Comparison of ENCODE assay signal across 27 cellular contexts in genomic region chr21:29374481-29374880, GRCh38.
"Had no signal": no experiment of that assay in that cellular context is flagged by ENCODE, and none has a peak within 500 bp of the region (broad histone marks: within the 10 kb centered on the region; RNA-seq: fewer than 3 reads in every experiment).

No MANE protein-coding gene starts in this region.

- DNase-seq: islet precursor cell; left ventricle myocardium inferior; mesendoderm; naive B cell; nucleus accumbens; pancreas; posterior cingulate gyrus; retina; right cardiac atrium; stimulated activated CD4-positive, alpha-beta T cell treated with anti-CD3 and anti-CD28 coated beads, Interleukin-12 subunit alpha, Interleukin-12 subunit beta, amount 100 ng/mL, for 4 hours; stimulated activated CD4-positive, alpha-beta T cell treated with anti-CD3 and anti-CD28 coated beads, Interleukin-15, amount 100 ng/mL, for 24 hours; stimulated activated CD4-positive, alpha-beta T cell treated with anti-CD3 and anti-CD28 coated beads, Interleukin-2, amount 100 ng/mL, for 24 hours; stimulated activated CD4-positive, alpha-beta T cell treated with anti-CD3 and anti-CD28 coated beads, Interleukin-4, amount 100 ng/mL, for 1 hour; stimulated activated naive B cell treated with anti-CD40 and anti-IgM and Interleukin-4, amounts not matched to agents 10 μg/mL and 1 μg/mL and 100 μg/mL, for 72 hours; stimulated activated naive CD8-positive, alpha-beta T cell treated with anti-CD3 and anti-CD28 coated beads, Interleukin-15, Interleukin-2, amounts not matched to agents 100 U/mL and 50 U/mL, for 24 hours; stomach; testis; thyroid gland; transverse colon; upper lobe of left lung had no signal

- H3K36me3 ChIP-seq: pancreas, prostate gland, stomach, thyroid gland, transverse colon, vagina had no signal

- FAIRE-seq: pancreas had no signal

- H3K9me3 Mint-ChIP-seq: naive B cell; natural killer cell treated with Interleukin-12 subunit alpha and Interleukin-12 subunit beta and Interleukin-15 and Interleukin-18, amount 100 ng/mL, for 72 hours had no signal

- H3K4me3 Mint-ChIP-seq: mesothelial cell of epicardium; naive B cell; natural killer cell treated with Interleukin-12 subunit alpha and Interleukin-12 subunit beta and Interleukin-15 and Interleukin-18, amount 100 ng/mL, for 72 hours; stimulated activated naive B cell treated with anti-CD40 and anti-IgM and Interleukin-4, amounts not matched to agents 10 μg/mL and 1 μg/mL and 100 μg/mL, for 72 hours had no signal

- H3K4me1 ChIP-seq: pancreas, prostate gland, testis, thyroid gland, transverse colon, upper lobe of left lung, vagina had no signal

- H3K9me3 ChIP-seq: pancreas, prostate gland, stomach, testis, thyroid gland, transverse colon, upper lobe of left lung, vagina had no signal

- H3K36me3 Mint-ChIP-seq: natural killer cell treated with Interleukin-12 subunit alpha and Interleukin-12 subunit beta and Interleukin-15 and Interleukin-18, amount 100 ng/mL, for 72 hours had no signal

- H3K27me3 ChIP-seq: pancreas, stomach, testis, thyroid gland, transverse colon, upper lobe of left lung, vagina had no signal

- H3K27ac ChIP-seq: left ventricle myocardium inferior, pancreas, prostate gland, skin epidermis, stomach, testis, thyroid gland, transverse colon, upper lobe of left lung, vagina had no signal

- ATAC-seq: natural killer cell treated with Interleukin-12 subunit alpha and Interleukin-12 subunit beta and Interleukin-15 and Interleukin-18, amount 100 ng/mL, for 72 hours; pancreas; right cardiac atrium; sciatic nerve; stimulated activated naive B cell treated with anti-CD40 and anti-IgM and Interleukin-4, amounts not matched to agents 10 μg/mL and 1 μg/mL and 100 μg/mL, for 72 hours; stimulated activated naive CD8-positive, alpha-beta T cell treated with anti-CD3 and anti-CD28 coated beads, Interleukin-15, Interleukin-2, amounts not matched to agents 100 U/mL and 50 U/mL, for 24 hours had no signal

- H3K4me3 ChIP-seq: left ventricle myocardium inferior, lung, pancreas, prostate gland, skin epidermis, stomach, testis, thyroid gland, transverse colon, upper lobe of left lung, vagina had no signal

- H3K27ac Mint-ChIP-seq: mesothelial cell of epicardium; stimulated activated naive B cell treated with anti-CD40 and anti-IgM and Interleukin-4, amounts not matched to agents 10 μg/mL and 1 μg/mL and 100 μg/mL, for 72 hours had no signal

- H3K27me3 Mint-ChIP-seq: naive B cell; natural killer cell treated with Interleukin-12 subunit alpha and Interleukin-12 subunit beta and Interleukin-15 and Interleukin-18, amount 100 ng/mL, for 72 hours; stimulated activated naive B cell treated with anti-CD40 and anti-IgM and Interleukin-4, amounts not matched to agents 10 μg/mL and 1 μg/mL and 100 μg/mL, for 72 hours had no signal
